Comparison of ENCODE assay signal across 1 cellular context in the genomic region with DNA sequence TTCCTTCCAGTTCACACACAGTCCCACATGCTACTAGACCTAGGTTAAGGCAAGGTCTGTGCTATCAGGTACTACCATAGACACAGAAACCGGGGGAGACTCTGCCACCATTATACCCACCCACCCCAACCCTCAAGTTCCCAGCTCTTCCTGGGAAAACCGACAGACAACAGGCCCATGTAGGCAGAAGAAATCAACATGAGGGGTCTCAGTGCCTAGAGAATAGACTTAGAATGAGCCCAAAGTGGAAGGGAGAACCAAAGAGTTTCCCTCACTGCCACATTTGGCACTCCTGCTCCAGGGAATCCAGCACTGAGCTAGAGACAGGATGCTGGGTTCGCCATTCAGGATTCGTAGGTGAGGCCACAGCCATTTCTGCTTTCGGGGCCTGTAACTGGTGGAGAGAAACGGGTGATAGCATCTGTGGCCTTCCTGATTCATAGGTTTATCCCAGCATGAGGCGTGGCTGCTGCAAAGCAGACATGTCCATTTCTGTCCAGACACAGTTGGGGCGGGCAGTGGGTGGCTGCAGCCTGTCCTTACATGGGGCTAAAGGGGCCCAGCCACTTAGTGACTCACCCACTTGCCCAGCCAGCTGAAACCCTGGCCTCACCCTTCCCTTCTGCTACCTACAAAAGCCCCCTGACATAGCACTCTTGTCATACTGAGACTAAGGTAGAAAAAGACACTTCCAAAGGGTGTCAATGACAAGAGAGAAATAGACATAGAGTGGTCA.
TF ChIP-seq lines count a peak whose summit lies in the region.

No MANE protein-coding gene starts in this region.

TF ChIP-seq in GM12878, 131 proteins besides CTCF, POLR2A, EP300 and RAD21 (continued from another document):
- TF ChIP-seq NKRF (conservative IDR thresholded peaks at IDR 0.05) (peak; percentile 8; the same call in 1 of the 2 replicates), BCL3 (IDR thresholded peaks at IDR 0.05; ENCODE audit: borderline replicate concordance, insufficient read depth, low read depth, low read length, poor library complexity, severe bottlenecking) (peak; percentile 82), POLR2AphosphoS5 (IDR thresholded peaks at IDR 0.05; ENCODE audit: low read length) (peak; percentile 61; the same call in 1 of the 2 replicates), GABPA (IDR thresholded peaks at IDR 0.05; ENCODE audit: low read depth) (no peak), HDGF (IDR thresholded peaks at IDR 0.05) (0 out of 2 replicates have a peak, but pooled peaks have one; percentile 13), CREB1 (IDR thresholded peaks at IDR 0.05; ENCODE audit: low read depth) (no peak), CREM (IDR thresholded peaks at IDR 0.05; ENCODE audit: low read depth) (peak; percentile 83), EGR1 (IDR thresholded peaks at IDR 0.05; ENCODE audit: borderline replicate concordance in 1 of 2, low read depth in 2 of 2, low read length in 2 of 2) (peak in 1 of 2 experiments; percentile 75; a peak in 2 of 3 replicates), GATAD2B (conservative IDR thresholded peaks at IDR 0.05; ENCODE audit: low read depth) (peak; percentile 80), SRF (IDR thresholded peaks at IDR 0.05; ENCODE audit: low read depth in 2 of 2, low read length in 2 of 2) (peak; percentile 68 to 96; a peak in 3 of 4 replicates), WRNIP1 (IDR thresholded peaks at IDR 0.05; ENCODE audit: borderline replicate concordance, low read depth, low read length) (0 out of 2 replicates have a peak, but pooled peaks have one; percentile 35), MXI1 (IDR thresholded peaks at IDR 0.05; ENCODE audit: low read depth, low read length) (no peak), BACH1 (IDR thresholded peaks at IDR 0.05; ENCODE audit: borderline replicate concordance) (peak; percentile 74; the same call in 1 of the 2 replicates), ATF7 (IDR thresholded peaks at IDR 0.05; ENCODE audit: low read depth) (peak; percentile 91), USF2 (IDR thresholded peaks at IDR 0.05; ENCODE audit: borderline replicate concordance, low read depth, low read length) (no peak; the same call in 1 of the 2 replicates), ZZZ3 (IDR thresholded peaks at IDR 0.05; ENCODE audit: control insufficient read depth, insufficient read length, low read depth) (no peak), RELA (IDR thresholded peaks at IDR 0.05; ENCODE audit: borderline replicate concordance, partially characterized antibody) (peak; percentile 33)
- TF ChIP-seq, protein P1, sequence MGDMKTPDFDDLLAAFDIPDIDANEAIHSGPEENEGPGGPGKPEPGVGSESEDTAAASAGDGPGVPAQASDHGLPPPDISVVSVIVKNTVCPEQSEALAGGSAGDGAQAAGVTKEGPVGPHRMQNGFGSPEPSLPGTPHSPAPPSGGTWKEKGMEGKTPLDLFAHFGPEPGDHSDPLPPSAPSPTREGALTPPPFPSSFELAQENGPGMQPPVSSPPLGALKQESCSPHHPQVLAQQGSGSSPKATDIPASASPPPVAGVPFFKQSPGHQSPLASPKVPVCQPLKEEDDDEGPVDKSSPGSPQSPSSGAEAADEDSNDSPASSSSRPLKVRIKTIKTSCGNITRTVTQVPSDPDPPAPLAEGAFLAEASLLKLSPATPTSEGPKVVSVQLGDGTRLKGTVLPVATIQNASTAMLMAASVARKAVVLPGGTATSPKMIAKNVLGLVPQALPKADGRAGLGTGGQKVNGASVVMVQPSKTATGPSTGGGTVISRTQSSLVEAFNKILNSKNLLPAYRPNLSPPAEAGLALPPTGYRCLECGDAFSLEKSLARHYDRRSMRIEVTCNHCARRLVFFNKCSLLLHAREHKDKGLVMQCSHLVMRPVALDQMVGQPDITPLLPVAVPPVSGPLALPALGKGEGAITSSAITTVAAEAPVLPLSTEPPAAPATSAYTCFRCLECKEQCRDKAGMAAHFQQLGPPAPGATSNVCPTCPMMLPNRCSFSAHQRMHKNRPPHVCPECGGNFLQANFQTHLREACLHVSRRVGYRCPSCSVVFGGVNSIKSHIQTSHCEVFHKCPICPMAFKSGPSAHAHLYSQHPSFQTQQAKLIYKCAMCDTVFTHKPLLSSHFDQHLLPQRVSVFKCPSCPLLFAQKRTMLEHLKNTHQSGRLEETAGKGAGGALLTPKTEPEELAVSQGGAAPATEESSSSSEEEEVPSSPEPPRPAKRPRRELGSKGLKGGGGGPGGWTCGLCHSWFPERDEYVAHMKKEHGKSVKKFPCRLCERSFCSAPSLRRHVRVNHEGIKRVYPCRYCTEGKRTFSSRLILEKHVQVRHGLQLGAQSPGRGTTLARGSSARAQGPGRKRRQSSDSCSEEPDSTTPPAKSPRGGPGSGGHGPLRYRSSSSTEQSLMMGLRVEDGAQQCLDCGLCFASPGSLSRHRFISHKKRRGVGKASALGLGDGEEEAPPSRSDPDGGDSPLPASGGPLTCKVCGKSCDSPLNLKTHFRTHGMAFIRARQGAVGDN (IDR thresholded peaks at IDR 0.05) = peak; percentile 78; the same call in 1 of the 2 replicates
